In genomic region chr17:20654114-20654513, GRCh38 we compare ENCODE assay signal across 8 cellular contexts.
A peak's percentile ranks its signal among the peaks of the same experiment; 100 is the strongest.
DNase-seq lines count a peak whose midpoint lies in the region; ATAC-seq and TF ChIP-seq lines count a peak whose summit lies in the region.
"Not testable (repeated sequence)": the region's sequence is repeated elsewhere in the genome, so short reads cannot be mapped to it uniquely, and the experiment has no call there.

No MANE protein-coding gene starts in this region.

- H3K4me1 Mint-ChIP-seq in GM23338, result not testable (repeated sequence)
- peaks cover 31% of the 10 kb centered on the region for H3K4me1 Mint-ChIP-seq in activated T-cell treated with anti-CD3 and anti-CD28 coated beads, Interleukin-2, amount 50 U/mL, for 72 hours (ENCODE audit: low read depth)

- H3K36me3 ChIP-seq in GM23338 (ENCODE audit: insufficient read depth), result not testable (repeated sequence)

- TF ChIP-seq CTCF in AG09309 (IDR thresholded peaks at IDR 0.05; ENCODE audit: control insufficient read depth, insufficient read depth, low read depth, low read length, missing control alignments); GM23338 (conservative IDR thresholded peaks at IDR 0.05; ENCODE audit: low read depth in 2 of 2): not testable (repeated sequence)

- H3K27me3 ChIP-seq in GM23338 (ENCODE audit: insufficient read depth), result not testable (repeated sequence)

- not testable (repeated sequence) for H3K4me1 ChIP-seq in GM23338 (ENCODE audit: insufficient read depth)

- H3K27me3 Mint-ChIP-seq in GM23338 (ENCODE audit: insufficient read depth, low read depth, poor library complexity); activated T-cell treated with anti-CD3 and anti-CD28 coated beads, Interleukin-2, amount 50 U/mL, for 72 hours (ENCODE audit: low read depth): not testable (repeated sequence)

- H2AFZ ChIP-seq in GM23338, result not testable (repeated sequence)

- H3K9me3 Mint-ChIP-seq in GM23338; activated T-cell treated with anti-CD3 and anti-CD28 coated beads, Interleukin-2, amount 50 U/mL, for 72 hours: not testable (repeated sequence)

- peak overlapping the region; percentile 77; the same call in 1 of the 2 replicates for H3K27ac Mint-ChIP-seq in GM23338
- peak overlapping the region; percentile 81 for H3K27ac Mint-ChIP-seq in activated T-cell treated with anti-CD3 and anti-CD28 coated beads, Interleukin-2, amount 50 U/mL, for 72 hours

- ATAC-seq in GM23338, result peak; percentile 61
- ATAC-seq in activated T-cell treated with anti-CD3 and anti-CD28 coated beads, Interleukin-2, amount 50 U/mL, for 72 hours (replicated peaks in 1 of 2), result not testable (repeated sequence)

- DNase-seq in AG09309 (ENCODE audit: low read depth) (peak; percentile 1), NCI-H460 (ENCODE audit: extremely low read depth, low read depth) (peak; percentile 44), dedifferentiated amniotic fluid mesenchymal stem cell (ENCODE audit: extremely low spot score) (peak; percentile 62), fibroblast of peridontal ligament (ENCODE audit: extremely low read depth) (peak; percentile 16), iris pigment epithelial cell (ENCODE audit: low read depth) (peak; percentile 14), myocyte (ENCODE audit: low read depth) (peak; percentile 16)
- DNase-seq in GM23338 (ENCODE audit: low spot score); activated T-cell treated with anti-CD3 and anti-CD28 coated beads, Interleukin-2, amount 50 U/mL, for 72 hours: not testable (repeated sequence)

- H3K9me2 ChIP-seq in GM23338 (ENCODE audit: insufficient read depth), result not testable (repeated sequence)

- not testable (repeated sequence) for H3K36me3 Mint-ChIP-seq in GM23338 (ENCODE audit: low read depth); activated T-cell treated with anti-CD3 and anti-CD28 coated beads, Interleukin-2, amount 50 U/mL, for 72 hours (ENCODE audit: insufficient read depth in 2 of 2)

- H3K4me3 Mint-ChIP-seq in GM23338; activated T-cell treated with anti-CD3 and anti-CD28 coated beads, Interleukin-2, amount 50 U/mL, for 72 hours: not testable (repeated sequence)

- not testable (repeated sequence) for H3K27ac ChIP-seq in GM23338 (ENCODE audit: low read depth)

- not testable (repeated sequence) for H3K79me2 ChIP-seq in GM23338 (replicated peaks; ENCODE audit: insufficient read depth)

- H3F3A ChIP-seq in GM23338 (replicated peaks; ENCODE audit: low read depth), result not testable (repeated sequence)

- H3K4me2 ChIP-seq in GM23338, result not testable (repeated sequence)

- H4K20me1 ChIP-seq in GM23338 (replicated peaks; ENCODE audit: insufficient read depth), result not testable (repeated sequence)

- not testable (repeated sequence) for H3K4me3 ChIP-seq in AG09309 (ENCODE audit: control insufficient read depth, low read depth, low read length); GM23338
